Comparison of ENCODE assay signal across 8 cellular contexts in the genomic region with DNA sequence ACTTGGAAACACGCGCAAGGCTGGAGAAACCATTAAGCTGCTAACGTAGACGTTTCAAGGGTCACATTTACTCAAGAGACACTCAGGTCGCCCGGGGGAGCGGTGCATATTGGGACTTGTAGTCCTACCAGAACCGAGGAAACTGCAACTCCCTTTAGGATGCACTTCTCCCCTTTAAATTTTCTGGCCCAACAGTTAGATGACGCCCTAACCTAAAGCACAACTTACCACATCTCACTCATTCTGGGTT. TPM values are rescaled to one million over a fixed set of nuclear protein-coding genes. Genes with fewer than 3 reads are reported as not detected.
DNase-seq lines count a peak whose midpoint lies in the region; ATAC-seq and TF ChIP-seq lines count a peak whose summit lies in the region.

No MANE protein-coding gene starts in this region.

- DNase-seq in CD4-positive, alpha-beta T cell: no peak
- DNase-seq in SJSA1 (ENCODE audit: low read depth in 1 of 2, low spot score in 2 of 2) (no peak), epithelial cell of proximal tubule (ENCODE audit: low read depth) (no peak), neural progenitor cell (ENCODE audit: low spot score) (peak; percentile 93), AG08396 (ENCODE audit: low spot score) (no peak), superior temporal gyrus (ENCODE audit: extremely low spot score) (no peak)

- no peaks in the 10 kb centered on the region for H3K9me3 ChIP-seq in CD4-positive, alpha-beta T cell (ENCODE audit: control insufficient read depth, low read length)
- H3K9me3 ChIP-seq in SJSA1 (replicated peaks) (no peaks in the 10 kb centered on the region), neural progenitor cell (ENCODE audit: low read depth) (no peaks in the 10 kb centered on the region)

- H3K4me3 Mint-ChIP-seq in CD4-positive, alpha-beta T cell: peak overlapping the region; percentile 100
- peak overlapping the region; percentile 100 for H3K4me3 Mint-ChIP-seq in neural progenitor cell

- intact Hi-C loops in CD4-positive, alpha-beta T cell (cut with DNase I, micrococcal nuclease): loop anchor here (2.0 to 5.0 kb wide), 8 partner anchors 82 to 382 kb away; a partner anchor contains a TSS

- no peak for ATAC-seq in CD4-positive, alpha-beta T cell (ENCODE audit: poor library complexity)
- ATAC-seq in GM19043 (IDR thresholded peaks at IDR 0.05; ENCODE audit: low read depth, unreplicated experiment) (peak; percentile 39), HG03159 (IDR thresholded peaks at IDR 0.05; ENCODE audit: unreplicated experiment) (peak; percentile 55)

- H3K36me3 ChIP-seq in SJSA1 (peaks cover 5% of the 10 kb centered on the region), neural progenitor cell (no peaks in the 10 kb centered on the region)

- H3K27me3 Mint-ChIP-seq in CD4-positive, alpha-beta T cell: no peaks in the 10 kb centered on the region
- no peaks in the 10 kb centered on the region for H3K27me3 Mint-ChIP-seq in neural progenitor cell (ENCODE audit: insufficient read depth, low read depth)

- H4K20me1 ChIP-seq in neural progenitor cell (ENCODE audit: low read depth): no peaks in the 10 kb centered on the region

- POLR2A ChIA-PET in CD4-positive, alpha-beta T cell (lab: Charles Lee): interaction anchor here (0.6 to 2.3 kb wide), 35 partner anchors 9 to 382 kb away, joined by 3 to 26 read pairs (median 5); a partner anchor contains a TSS

- peaks cover 12% of the 10 kb centered on the region for H3F3A ChIP-seq in neural progenitor cell (ENCODE audit: low read depth)

- peaks cover 18% of the 10 kb centered on the region for H3K36me3 Mint-ChIP-seq in CD4-positive, alpha-beta T cell (ENCODE audit: low read depth)
- H3K36me3 Mint-ChIP-seq in neural progenitor cell: peaks cover 7% of the 10 kb centered on the region

- no peaks in the 10 kb centered on the region for H3K9me3 Mint-ChIP-seq in CD4-positive, alpha-beta T cell
- no peaks in the 10 kb centered on the region for H3K9me3 Mint-ChIP-seq in neural progenitor cell

- H3K27ac Mint-ChIP-seq in CD4-positive, alpha-beta T cell: peak overlapping the region; percentile 98
- H3K27ac Mint-ChIP-seq in neural progenitor cell: peak overlapping the region; percentile 98

- no peak overlapping the region for H3K9ac ChIP-seq in neural progenitor cell

- no peak for TF ChIP-seq CTCF in CD4-positive, alpha-beta T cell (IDR thresholded peaks at IDR 0.05)
- TF ChIP-seq CTCF in epithelial cell of proximal tubule (conservative IDR thresholded peaks at IDR 0.05; ENCODE audit: low read depth, low read length) (no peak), neural progenitor cell (IDR thresholded peaks at IDR 0.05) (no peak)

- H3K27ac ChIP-seq in CD4-positive, alpha-beta T cell (ENCODE audit: low read depth, low read length): peak overlapping the region; percentile 94
- H3K27ac ChIP-seq in SJSA1 (peak overlapping the region; percentile 53), neural progenitor cell (no peak overlapping the region)

- H3K4me3 ChIP-seq in SJSA1 (peak overlapping the region; percentile 79), epithelial cell of proximal tubule (ENCODE audit: low read depth, low read length) (peak overlapping the region; percentile 82), neural progenitor cell (peak overlapping the region; percentile 58)

- H3K79me2 ChIP-seq in neural progenitor cell (ENCODE audit: low read depth): peaks cover 40% of the 10 kb centered on the region

- no peaks in the 10 kb centered on the region for H3K27me3 ChIP-seq in CD4-positive, alpha-beta T cell (ENCODE audit: control insufficient read depth, insufficient read depth, low read length)
- no peaks in the 10 kb centered on the region for H3K27me3 ChIP-seq in SJSA1 (replicated peaks)
- H3K27me3 ChIP-seq in neural progenitor cell: no peaks in the 10 kb centered on the region

- peaks cover 13% of the 10 kb centered on the region for H3K4me1 ChIP-seq in SJSA1 (replicated peaks)
- peaks cover 11% of the 10 kb centered on the region for H3K4me1 ChIP-seq in neural progenitor cell

- H2AFZ ChIP-seq in neural progenitor cell (replicated peaks): peak overlapping the region; percentile 70

- CTCF ChIA-PET in CD4-positive, alpha-beta T cell (lab: Charles Lee): interaction anchor here (0.6 to 2.7 kb wide), 11 partner anchors 12 to 352 kb away, joined by 3 to 18 read pairs (median 4); a partner anchor contains a TSS

- H3K4me2 ChIP-seq in neural progenitor cell: peak overlapping the region; percentile 85

- peaks cover 42% of the 10 kb centered on the region for H3K4me1 Mint-ChIP-seq in CD4-positive, alpha-beta T cell (ENCODE audit: low read depth)
- peaks cover 19% of the 10 kb centered on the region for H3K4me1 Mint-ChIP-seq in neural progenitor cell

RNA-seq across cellular contexts. Expression of a gene that starts 0.4 kb away (rescaled TPM):
- 10 to 100 TPM; 28.4 to 29.1 TPM for total RNA-seq in CD4-positive, alpha-beta T cell
- total RNA-seq in SJSA1 (2014; rRNA removed; shearing (Covaris generic)): 25.8 and 26.1 TPM in 2 replicates
- total RNA-seq in epithelial cell of proximal tubule: 10.6 and 11.9 TPM in 2 replicates
- total RNA-seq in neural progenitor cell (ENCODE audit: low replicate concordance): 18.6 and 45.5 TPM in 2 replicates
